In the genomic region with DNA sequence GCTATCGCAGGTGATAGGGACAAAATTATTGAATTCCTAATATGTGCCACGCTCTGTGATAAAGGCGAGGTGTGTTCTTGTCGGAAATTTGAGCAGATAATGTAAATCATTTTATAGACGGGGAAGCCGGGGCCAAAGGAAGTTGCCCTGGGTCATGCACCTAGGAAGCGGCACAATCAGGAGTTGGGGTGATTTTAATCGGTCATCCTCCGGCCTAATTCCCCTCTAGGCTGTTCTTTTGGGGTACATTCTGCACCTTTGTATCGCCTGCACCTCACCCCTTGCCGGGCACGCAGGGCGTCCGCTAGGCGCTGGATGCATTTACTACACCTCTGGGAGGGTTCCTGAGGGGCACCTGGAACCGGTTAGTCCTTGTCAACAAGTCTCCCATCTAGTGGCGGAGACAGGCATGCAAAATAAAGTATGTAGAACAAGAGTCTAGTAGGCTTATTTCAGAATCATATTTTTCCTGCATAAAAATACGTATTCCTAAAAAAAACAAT, we compare ENCODE assay signal across 8 cellular contexts. TPM values are rescaled to one million over a fixed set of nuclear protein-coding genes. Genes with fewer than 3 reads are reported as not detected.
DNase-seq lines count a peak whose midpoint lies in the region; ATAC-seq lines count a peak whose summit lies in the region.

No MANE protein-coding gene starts in this region.

- no peaks in the 10 kb centered on the region for H3K9me3 ChIP-seq in CD8-positive, alpha-beta memory T cell (ENCODE audit: low read length)

- POLR2A ChIA-PET in CD8-positive, alpha-beta memory T cell (lab: Charles Lee) = no interaction called here

- peak; percentile 39 to 74 (median 50) for DNase-seq in CD8-positive, alpha-beta memory T cell
- DNase-seq in OCI-M1 (lab: John Stamatoyannopoulos, UW) (peak; percentile 47), cardiac septum (ENCODE audit: low spot score) (peak; percentile 46), posterior vena cava (ENCODE audit: low spot score) (peak; percentile 79)
- DNase-seq in activated naive CD4-positive, alpha-beta T cell treated with anti-CD3 and anti-CD28 coated beads, Interleukin-2, amount 50 U/mL, for 16 hours = peak; percentile 52

- peaks cover 27 to 38% (median 31%) of the 10 kb centered on the region in 3 donors for H3K4me1 Mint-ChIP-seq in CD8-positive, alpha-beta memory T cell

- peaks cover 21% of the 10 kb centered on the region for H3K4me1 ChIP-seq in CD8-positive, alpha-beta memory T cell (ENCODE audit: insufficient read depth, low read length)

- H3K27me3 Mint-ChIP-seq in CD8-positive, alpha-beta memory T cell = no peaks in the 10 kb centered on the region

- CTCF ChIA-PET in CD8-positive, alpha-beta memory T cell (lab: Charles Lee) = no interaction called here

- H3K36me3 Mint-ChIP-seq in CD8-positive, alpha-beta memory T cell = peaks cover 0 to 32% (median 0%) of the 10 kb centered on the region in 3 donors

- H3K4me3 ChIP-seq in CD8-positive, alpha-beta memory T cell (ENCODE audit: low read length) = peak overlapping the region; percentile 98

- peak overlapping the region; percentile 70 to 95 (median 86) for H3K27ac Mint-ChIP-seq in CD8-positive, alpha-beta memory T cell

- peak; percentile 36 for ATAC-seq in GM19043 (IDR thresholded peaks at IDR 0.05; ENCODE audit: low read depth, unreplicated experiment)
- ATAC-seq in HG03439 (IDR thresholded peaks at IDR 0.05; ENCODE audit: unreplicated experiment) = peak; percentile 34
- no peak for ATAC-seq in GM18520 (IDR thresholded peaks at IDR 0.05; ENCODE audit: unreplicated experiment)

- no peaks in the 10 kb centered on the region for H3K27me3 ChIP-seq in CD8-positive, alpha-beta memory T cell (ENCODE audit: insufficient read depth, low read length, poor library complexity, severe bottlenecking)

- no peaks in the 10 kb centered on the region for H3K9me3 Mint-ChIP-seq in CD8-positive, alpha-beta memory T cell

- H3K27ac ChIP-seq in CD8-positive, alpha-beta memory T cell (ENCODE audit: low read depth, low read length) = peak overlapping the region; percentile 68

- intact Hi-C loops in cardiac septum (cut with DNase I) (no loop called here), posterior vena cava (cut with DNase I) (no loop called here)

- H3K4me3 Mint-ChIP-seq in CD8-positive, alpha-beta memory T cell = peak overlapping the region; percentile 93 to 99 (median 95)

- peaks cover 12% of the 10 kb centered on the region for H3K36me3 ChIP-seq in CD8-positive, alpha-beta memory T cell (ENCODE audit: insufficient read depth, low read length)

RNA-seq across cellular contexts. Expression of a gene that starts 0.6 kb away (rescaled TPM):
- total RNA-seq in CD8-positive, alpha-beta memory T cell = 10 to 100 TPM; 95.4 to 96.1 TPM
- polyA plus RNA-seq in CD8-positive, alpha-beta memory T cell = 35.7 TPM
- 46.1 TPM for total RNA-seq in cardiac septum
- 10 to 100 TPM; 44.3 to 50.4 TPM for total RNA-seq in posterior vena cava

RNA-seq across cellular contexts. Expression of a gene that starts 16.8 kb away (rescaled TPM):
- total RNA-seq in CD8-positive, alpha-beta memory T cell = under 1 TPM in 1 of 2 experiments, not detected in 1; 0.35 TPM
- polyA plus RNA-seq in CD8-positive, alpha-beta memory T cell = 0.16 TPM
- total RNA-seq in cardiac septum = 0.38 TPM
- total RNA-seq in posterior vena cava = 1 to 10 TPM; 1.4 to 2.3 TPM

RNA-seq across cellular contexts. Expression of a gene that starts 59.6 kb away (rescaled TPM):
- not detected for total RNA-seq in CD8-positive, alpha-beta memory T cell
- polyA plus RNA-seq in CD8-positive, alpha-beta memory T cell = not detected
- total RNA-seq in cardiac septum (0.43 TPM), posterior vena cava (1 to 10 TPM in 1 of 2 donors, under 1 TPM in 1; 0.48 to 1.4 TPM)
